In the genomic region with DNA sequence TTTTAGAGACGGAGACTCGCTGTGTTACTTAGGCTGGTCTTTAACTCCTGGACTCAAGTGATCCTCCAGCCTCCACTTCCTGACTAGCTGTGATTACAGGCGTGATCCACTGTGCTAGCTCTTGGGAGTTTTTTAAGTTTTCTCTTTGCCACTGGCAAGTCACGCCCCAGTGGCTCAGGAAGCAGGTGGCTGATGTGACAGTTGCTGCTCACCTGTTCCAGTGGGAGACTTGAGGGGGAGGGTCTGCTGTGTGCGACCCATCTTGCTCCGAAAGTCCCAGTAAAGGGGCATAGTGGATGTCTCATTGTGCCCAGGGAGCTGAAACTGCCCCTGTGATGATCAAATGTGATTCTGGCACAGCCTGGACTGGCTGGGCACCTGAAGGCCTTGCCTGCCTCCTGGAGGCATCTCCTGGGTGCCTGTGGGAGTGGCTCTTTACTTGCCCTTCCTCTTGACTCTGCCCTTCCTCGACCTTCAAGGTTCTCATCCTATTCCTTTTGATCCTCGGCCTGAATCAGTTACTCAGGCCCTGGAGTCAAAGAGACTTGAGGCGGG, we compare ENCODE assay signal across 11 cellular contexts. TPM values are rescaled to one million over a fixed set of nuclear protein-coding genes. Genes with fewer than 3 reads are reported as not detected.
DNase-seq lines count a peak whose midpoint lies in the region; FAIRE-seq and TF ChIP-seq lines count a peak whose summit lies in the region.
"Had no signal": no experiment of that assay in that cellular context is flagged by ENCODE, and none has a peak within 500 bp of the region (broad histone marks: within the 10 kb centered on the region; RNA-seq: fewer than 3 reads in every experiment).

No MANE protein-coding gene starts in this region.

- no peak for TF ChIP-seq RAD21 in H1 (IDR thresholded peaks at IDR 0.05 in 1 of 2, conservative IDR thresholded peaks at IDR 0.05 in 1 of 2; ENCODE audit: low read depth in 2 of 2, low read length in 2 of 2)

- H3K9me3 Mint-ChIP-seq in osteocyte (ENCODE audit: unreplicated experiment) = no peaks in the 10 kb centered on the region
- H3K9me3 Mint-ChIP-seq: activated naive CD8-positive, alpha-beta T cell treated with anti-CD3 and anti-CD28 coated beads for 36 hours; effector memory CD8-positive, alpha-beta T cell had no signal

- no peak overlapping the region for H3K56ac ChIP-seq in H1 (replicated peaks; ENCODE audit: insufficient read length, low read depth, low read length)

- H2BK120ac ChIP-seq in H1 (replicated peaks; ENCODE audit: low read depth, low read length) = no peak overlapping the region

- H3K27me3 Mint-ChIP-seq in osteocyte (ENCODE audit: unreplicated experiment) = no peaks in the 10 kb centered on the region
- H3K27me3 Mint-ChIP-seq: activated naive CD8-positive, alpha-beta T cell treated with anti-CD3 and anti-CD28 coated beads for 36 hours; effector memory CD8-positive, alpha-beta T cell had no signal

- H3K4me3 ChIP-seq in GM08714 (ENCODE audit: low read length) (peak overlapping the region; percentile 3; the same call in 1 of the 2 replicates), H1 (ENCODE audit: extremely low read depth in 1 of 4, insufficient read depth in 2 of 4, low read depth in 3 of 4, low read length in 4 of 4) (no peak overlapping the region), ovary (no peak overlapping the region)
- peak overlapping the region; percentile 19 for H3K4me3 ChIP-seq in Jurkat, Clone E6-1 (ENCODE audit: low read length)

- DNase-seq in Jurkat, Clone E6-1 (ENCODE audit: low read depth, low spot score) = peak; percentile 79
- DNase-seq in H1 (ENCODE audit: low read depth in 1 of 2, low spot score in 2 of 2) = no peak
- DNase-seq in osteocyte (ENCODE audit: extremely low spot score, unreplicated experiment) = no peak
- no peak for DNase-seq in activated CD4-positive, alpha-beta T cell treated with anti-CD3 and anti-CD28 coated beads, Interleukin-2, amount 50 U/mL, for 4 hours
- no peak for DNase-seq in ovary
- no peak for DNase-seq in NCI-H187 (lab: John Stamatoyannopoulos, UW)
- no peak for DNase-seq in medulla oblongata (ENCODE audit: extremely low spot score)
- DNase-seq: activated CD4-positive, alpha-beta T cell treated with anti-CD3 and anti-CD28 coated beads for 1 hour; activated naive CD8-positive, alpha-beta T cell treated with anti-CD3 and anti-CD28 coated beads for 36 hours; effector memory CD8-positive, alpha-beta T cell had no signal

- no peak overlapping the region for H3K4me3 Mint-ChIP-seq in osteocyte (ENCODE audit: unreplicated experiment)
- H3K4me3 Mint-ChIP-seq: activated naive CD8-positive, alpha-beta T cell treated with anti-CD3 and anti-CD28 coated beads for 36 hours; effector memory CD8-positive, alpha-beta T cell had no signal

- no peak overlapping the region for H3K9ac ChIP-seq in H1 (replicated peaks in 1 of 4; ENCODE audit: extremely low read depth in 1 of 4, low read depth in 3 of 4, low read length in 3 of 4)

- TF ChIP-seq POLR2A in H1 (IDR thresholded peaks at IDR 0.05; ENCODE audit: control extremely low read depth in 1 of 2, low read depth in 2 of 2, low read length in 2 of 2) (no peak), ovary (IDR thresholded peaks at IDR 0.05) (no peak)

- no peak overlapping the region for H2AK5ac ChIP-seq in H1 (ENCODE audit: low read depth, low read length)

- no peak overlapping the region for H3K23ac ChIP-seq in H1 (ENCODE audit: insufficient read length)

- no peak overlapping the region; the same call in 1 of the 2 replicates for H4K8ac ChIP-seq in H1 (ENCODE audit: extremely low read depth, insufficient read depth, low read length)

- TF ChIP-seq CTCF in H1 (IDR thresholded peaks at IDR 0.05; ENCODE audit: control extremely low read depth in 1 of 3, insufficient read depth in 1 of 3, low read depth in 1 of 3, low read length in 3 of 3) = no peak
- TF ChIP-seq CTCF in osteocyte (IDR thresholded peaks at IDR 0.05) = no peak
- TF ChIP-seq CTCF in ovary (IDR thresholded peaks at IDR 0.05) = no peak

- WGBS in H1 (ENCODE audit: extremely low coverage in 1 of 2, insufficient coverage in 1 of 2, insufficient read length in 1 of 2, insufficient replicate concordance in 2 of 2, low coverage in 1 of 2, low lambda C conversion rate in 2 of 2, missing lambda C conversion rate in 1 of 2), 2 experiments = 81% methylated on average over 9 of the region's 9 CpGs; no CpG with 5 or more reads in 1 of the 2 experiments
- 71 to 76% (median 74%) methylated on average over 9 of the region's 9 CpGs for WGBS in ovary, 3 donors

- H2BK15ac ChIP-seq in H1 (ENCODE audit: low read length) = no peak overlapping the region

- peaks cover 15% of the 10 kb centered on the region for H3K79me1 ChIP-seq in H1 (ENCODE audit: low read depth, low read length)

- POLR2A ChIA-PET in H1 (lab: Charles Lee; ENCODE audit: partially characterized antibody) = interaction anchor here (1.0 to 1.6 kb wide), 2 partner anchors 13 to 123 kb away, joined by 3 to 4 read pairs; no protein-coding TSS in a partner anchor

- H3K36me3 Mint-ChIP-seq in osteocyte (ENCODE audit: unreplicated experiment) = no peaks in the 10 kb centered on the region

- no peak overlapping the region for H4K5ac ChIP-seq in H1 (ENCODE audit: insufficient read length, low read depth, low read length)

- H4K91ac ChIP-seq in H1 (replicated peaks; ENCODE audit: insufficient read length, low read length) = no peak overlapping the region

- no peak overlapping the region for H2BK12ac ChIP-seq in H1 (ENCODE audit: low read depth, low read length)

- H3K27me3 ChIP-seq in H1 (replicated peaks in 1 of 4; ENCODE audit: control insufficient read depth in 3 of 4, extremely low read depth in 1 of 4, insufficient read depth in 3 of 4, low read length in 3 of 4) (no peaks in the 10 kb centered on the region), ovary (no peaks in the 10 kb centered on the region)

- no peak overlapping the region for H3K4ac ChIP-seq in H1 (replicated peaks; ENCODE audit: insufficient read length, low read depth, low read length)

- no peaks in the 10 kb centered on the region; a peak in 1 of 4 replicates for H3K9me3 ChIP-seq in H1 (ENCODE audit: insufficient read depth in 2 of 2, low read depth in 1 of 2, low read length in 1 of 2)
- no peaks in the 10 kb centered on the region for H3K9me3 ChIP-seq in ovary

- H3K36me3 ChIP-seq in H1 (ENCODE audit: control insufficient read depth in 2 of 4, insufficient read depth in 4 of 4, low read length in 3 of 4) (no peaks in the 10 kb centered on the region), ovary (no peaks in the 10 kb centered on the region)

- H3K4me1 Mint-ChIP-seq in osteocyte (ENCODE audit: unreplicated experiment) = peaks cover 22% of the 10 kb centered on the region

- H3K79me2 ChIP-seq in H1 (ENCODE audit: control insufficient read depth in 1 of 2, insufficient read depth in 2 of 2, low read length in 2 of 2) = peaks cover 50 to 92% of the 10 kb centered on the region in 2 experiments

- H2AFZ ChIP-seq in H1 (ENCODE audit: low read length) = no peak overlapping the region

- no peak overlapping the region for H3K14ac ChIP-seq in H1 (ENCODE audit: insufficient read length)

- peaks cover 0 to 9% (median 2%) of the 10 kb centered on the region in 4 experiments; a peak in 4 of 7 replicates for H3K4me1 ChIP-seq in H1 (replicated peaks in 1 of 4; ENCODE audit: control insufficient read depth in 3 of 4, insufficient read depth in 4 of 4, low read length in 3 of 4)
- no peaks in the 10 kb centered on the region for H3K4me1 ChIP-seq in ovary (ENCODE audit: insufficient read depth)

- H2BK20ac ChIP-seq in H1 (ENCODE audit: low read length) = no peak overlapping the region

- peaks cover 18 to 25% of the 10 kb centered on the region in 2 experiments for H4K20me1 ChIP-seq in H1 (replicated peaks in 1 of 2; ENCODE audit: control insufficient read depth in 1 of 2, insufficient read depth in 2 of 2, low read length in 2 of 2)

- no peak for FAIRE-seq in H1 (lab: Jason Lieb, UNC)

- TF ChIP-seq EP300 in H1 (IDR thresholded peaks at IDR 0.05; ENCODE audit: borderline replicate concordance in 1 of 2, low read depth in 2 of 2, low read length in 2 of 2) = no peak
- TF ChIP-seq EP300 in ovary (IDR thresholded peaks at IDR 0.05) = no peak

- no peak overlapping the region for H3K18ac ChIP-seq in H1 (ENCODE audit: extremely low read depth, low read length)

- CTCF ChIA-PET in H1 (lab: Charles Lee; ENCODE audit: partially characterized antibody) = interaction anchor here (0.7 to 1.3 kb wide), 3 partner anchors 22 to 33 kb away, joined by 3 to 6 read pairs (median 4); no protein-coding TSS in a partner anchor

- H3K4me2 ChIP-seq in H1 (ENCODE audit: insufficient read depth in 1 of 2, low read depth in 2 of 2, low read length in 2 of 2) = no peak overlapping the region

- no peaks in the 10 kb centered on the region for H3K23me2 ChIP-seq in H1 (ENCODE audit: low read depth, low read length)

- H2BK5ac ChIP-seq in H1 (ENCODE audit: low read depth, low read length) = peak overlapping the region; percentile 35; the same call in 1 of the 2 replicates

- intact Hi-C loops in ovary (cut with DNase I) = no loop called here

- H3K27ac Mint-ChIP-seq in osteocyte (ENCODE audit: unreplicated experiment) = peak overlapping the region; percentile 57
- H3K27ac Mint-ChIP-seq: activated naive CD8-positive, alpha-beta T cell treated with anti-CD3 and anti-CD28 coated beads for 36 hours; effector memory CD8-positive, alpha-beta T cell had no signal

- H3K27ac ChIP-seq in H1 (ENCODE audit: low read depth, low read length) = no peak overlapping the region
- no peak overlapping the region for H3K27ac ChIP-seq in ovary

RNA-seq across cellular contexts. Expression of a gene that starts 7.8 kb away (rescaled TPM):
- 243 TPM for polyA plus RNA-seq in Jurkat, Clone E6-1 (2012; ENCODE audit: insufficient read depth, insufficient read length)
- 263 TPM in 2 replicates for total RNA-seq in H1 (2021; fragmentation: NEBNext Ultra II Directional; extraction: Animal tissue kit (Norgen Biotek cat#: 25700))
- polyA plus RNA-seq in H1 (2011; rRNA removed) = 86.4 and 137 TPM in 2 replicates
- 106 TPM for polyA plus RNA-seq in H1 (2011; cell fraction: cytosol; rRNA removed)
- polyA plus RNA-seq in H1 (2011; cell fraction: nucleus; rRNA removed) = 215 TPM
- polyA plus RNA-seq in H1 (2012, experiment 1 of 2) = 238 to 277 TPM (median 270 TPM) in 4 replicates
- 118 TPM for polyA plus RNA-seq in H1 (2012, experiment 2 of 2)
- polyA plus RNA-seq in H1 (2013, experiment 1 of 2) = 156 TPM
- 146 TPM for polyA plus RNA-seq in H1 (2013, experiment 2 of 2)
- polyA minus RNA-seq in H1 (2011; rRNA and poly(A)+ RNA removed) = 219 and 239 TPM in 2 replicates
- polyA minus RNA-seq in H1 (2011; cell fraction: cytosol; rRNA and poly(A)+ RNA removed) = 184 TPM
- polyA minus RNA-seq in H1 (2011; cell fraction: nucleus; rRNA and poly(A)+ RNA removed) = 185 TPM
- 130 and 131 TPM in 2 replicates for total RNA-seq in osteocyte
- total RNA-seq in ovary = 10 to 100 TPM; 32.7 to 96.7 (median 68.5) TPM
- polyA plus RNA-seq in ovary = 10 to 100 TPM; 32.1 to 45.4 TPM

RNA-seq across cellular contexts. Expression of a gene that starts 40.0 kb away (rescaled TPM):
- 26.0 TPM for polyA plus RNA-seq in Jurkat, Clone E6-1 (2012; ENCODE audit: insufficient read depth, insufficient read length)
- total RNA-seq in H1 (2021; fragmentation: NEBNext Ultra II Directional; extraction: Animal tissue kit (Norgen Biotek cat#: 25700)) = 22.5 and 24.0 TPM in 2 replicates
- 15.9 and 24.2 TPM in 2 replicates for polyA plus RNA-seq in H1 (2011; rRNA removed)
- 19.9 TPM for polyA plus RNA-seq in H1 (2011; cell fraction: cytosol; rRNA removed)
- 14.8 TPM for polyA plus RNA-seq in H1 (2011; cell fraction: nucleus; rRNA removed)
- polyA plus RNA-seq in H1 (2012, experiment 1 of 2) = 19.3 to 25.7 TPM (median 21.5 TPM) in 4 replicates
- 30.8 TPM for polyA plus RNA-seq in H1 (2012, experiment 2 of 2)
- polyA plus RNA-seq in H1 (2013, experiment 1 of 2) = 24.8 TPM
- 22.2 TPM for polyA plus RNA-seq in H1 (2013, experiment 2 of 2)
- polyA minus RNA-seq in H1 (2011; rRNA and poly(A)+ RNA removed) = 5.7 and 8.0 TPM in 2 replicates
- polyA minus RNA-seq in H1 (2011; cell fraction: cytosol; rRNA and poly(A)+ RNA removed) = 12.0 TPM
- polyA minus RNA-seq in H1 (2011; cell fraction: nucleus; rRNA and poly(A)+ RNA removed) = 16.6 TPM
- 25.7 and 25.8 TPM in 2 replicates for total RNA-seq in osteocyte
- 10 to 100 TPM; 14.7 to 22.4 (median 20.0) TPM for total RNA-seq in ovary
- polyA plus RNA-seq in ovary = 10 to 100 TPM; 13.8 to 15.1 TPM

RNA-seq across cellular contexts. Expression of a gene that starts 40.2 kb away (rescaled TPM):
- polyA plus RNA-seq in Jurkat, Clone E6-1 (2012; ENCODE audit: insufficient read depth, insufficient read length) = 32.6 TPM
- total RNA-seq in H1 (2021; fragmentation: NEBNext Ultra II Directional; extraction: Animal tissue kit (Norgen Biotek cat#: 25700)) = 47.5 and 48.3 TPM in 2 replicates
- 112 and 151 TPM in 2 replicates for polyA plus RNA-seq in H1 (2011; rRNA removed)
- 91.7 TPM for polyA plus RNA-seq in H1 (2011; cell fraction: cytosol; rRNA removed)
- 125 TPM for polyA plus RNA-seq in H1 (2011; cell fraction: nucleus; rRNA removed)
- polyA plus RNA-seq in H1 (2012, experiment 1 of 2) = 24.9 to 55.5 TPM (median 50.4 TPM) in 4 replicates
- polyA plus RNA-seq in H1 (2012, experiment 2 of 2) = 58.3 TPM
- 47.5 TPM for polyA plus RNA-seq in H1 (2013, experiment 1 of 2)
- polyA plus RNA-seq in H1 (2013, experiment 2 of 2) = 47.1 TPM
- polyA minus RNA-seq in H1 (2011; rRNA and poly(A)+ RNA removed) = 31.4 and 45.4 TPM in 2 replicates
- polyA minus RNA-seq in H1 (2011; cell fraction: cytosol; rRNA and poly(A)+ RNA removed) = 41.3 TPM
- polyA minus RNA-seq in H1 (2011; cell fraction: nucleus; rRNA and poly(A)+ RNA removed) = 49.0 TPM
- 68.4 and 79.5 TPM in 2 replicates for total RNA-seq in osteocyte
- 10 to 100 TPM; 31.6 to 66.4 (median 47.0) TPM for total RNA-seq in ovary
- 10 to 100 TPM; 10.3 to 42.9 TPM for polyA plus RNA-seq in ovary

Comparison
In these comparisons a context has a peak if more than half of its experiments do, and no peak if none do; other contexts are left out.
1. H3K4me3 ChIP-seq: peak in GM08714 (single experiment) and Jurkat, Clone E6-1 (single experiment); none in H1 (0 of 4) and ovary (single experiment).